ENCODE assay signal across 15 cellular contexts in genomic region chr7:92706563-92706962, GRCh38.
"Had no signal": no experiment of that assay in that cellular context is flagged by ENCODE, and none has a peak within 500 bp of the region (broad histone marks: within the 10 kb centered on the region; RNA-seq: fewer than 3 reads in every experiment).

No MANE protein-coding gene starts in this region.

- H3K27me3 Mint-ChIP-seq: activated CD8-positive, alpha-beta memory T cell treated with anti-CD3 and anti-CD28 coated beads, Interleukin-2, amount 10 ng/mL, durations not matched to agents 7 days and 5 days; stimulated activated naive B cell treated with anti-CD40 and anti-IgM and Interleukin-4, amounts not matched to agents 10 μg/mL and 1 μg/mL and 100 μg/mL, for 72 hours; T-helper 17 cell had no signal

- H3K9me3 Mint-ChIP-seq: natural killer cell had no signal

- H3K4me3 Mint-ChIP-seq: activated CD8-positive, alpha-beta memory T cell treated with anti-CD3 and anti-CD28 coated beads, Interleukin-2, amount 10 ng/mL, durations not matched to agents 7 days and 5 days; natural killer cell; stimulated activated naive B cell treated with anti-CD40 and anti-IgM and Interleukin-4, amounts not matched to agents 10 μg/mL and 1 μg/mL and 100 μg/mL, for 72 hours; T-helper 17 cell had no signal

- DNase-seq: activated CD4-positive, alpha-beta T cell treated with anti-CD3 and anti-CD28 coated beads for 4 hours; activated CD8-positive, alpha-beta memory T cell treated with anti-CD3 and anti-CD28 coated beads, Interleukin-2, amount 10 ng/mL, durations not matched to agents 7 days and 5 days; aorta; effector memory CD4-positive, alpha-beta T cell; foreskin fibroblast; hypothalamus; kidney; left lung; natural killer cell; posterior cingulate gyrus; retina; stimulated activated CD4-positive, alpha-beta T cell treated with anti-CD3 and anti-CD28 coated beads, Interleukin-2, amount 100 ng/mL, for 48 hours; stimulated activated naive B cell treated with anti-CD40 and anti-IgM and Interleukin-4, amounts not matched to agents 10 μg/mL and 1 μg/mL and 100 μg/mL, for 72 hours; T-helper 17 cell; trophoblast cell had no signal

- H3K27ac Mint-ChIP-seq: activated CD8-positive, alpha-beta memory T cell treated with anti-CD3 and anti-CD28 coated beads, Interleukin-2, amount 10 ng/mL, durations not matched to agents 7 days and 5 days; stimulated activated naive B cell treated with anti-CD40 and anti-IgM and Interleukin-4, amounts not matched to agents 10 μg/mL and 1 μg/mL and 100 μg/mL, for 72 hours had no signal

- H3K36me3 Mint-ChIP-seq: natural killer cell had no signal

- ATAC-seq: activated CD8-positive, alpha-beta memory T cell treated with anti-CD3 and anti-CD28 coated beads, Interleukin-2, amount 10 ng/mL, durations not matched to agents 7 days and 5 days; left lung; natural killer cell; stimulated activated naive B cell treated with anti-CD40 and anti-IgM and Interleukin-4, amounts not matched to agents 10 μg/mL and 1 μg/mL and 100 μg/mL, for 72 hours; T-helper 17 cell had no signal
